ENCODE assay signal across 18 cellular contexts in the genomic region with DNA sequence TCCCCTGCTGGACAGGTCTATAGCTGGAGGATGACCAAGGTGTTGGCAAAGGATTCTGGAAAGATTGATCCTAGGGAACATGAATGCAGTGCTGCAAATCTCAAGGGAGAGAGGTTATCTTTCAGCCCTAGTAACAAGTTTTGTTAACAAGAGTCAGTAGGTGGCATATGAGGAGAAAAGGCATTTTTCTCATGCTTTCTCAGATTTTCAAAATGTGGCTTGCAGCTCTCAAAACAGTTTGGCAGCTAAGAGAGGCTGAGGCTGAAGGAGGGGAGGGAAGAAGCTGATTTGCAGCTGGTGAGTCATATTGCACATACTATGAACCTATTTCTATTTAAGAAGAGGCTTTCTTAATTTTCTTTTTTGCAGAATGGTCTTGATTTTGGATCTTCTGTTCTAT.
DNase-seq lines count a peak whose midpoint lies in the region; ATAC-seq and TF ChIP-seq lines count a peak whose summit lies in the region.
"Had no signal": no experiment of that assay in that cellular context is flagged by ENCODE, and none has a peak within 500 bp of the region (broad histone marks: within the 10 kb centered on the region; RNA-seq: fewer than 3 reads in every experiment).

No MANE protein-coding gene starts in this region.

- no peaks in the 10 kb centered on the region for H3K36me3 Mint-ChIP-seq in activated naive CD8-positive, alpha-beta T cell treated with anti-CD3 and anti-CD28 coated beads for 36 hours
- H3K36me3 Mint-ChIP-seq: activated naive CD8-positive, alpha-beta T cell treated with anti-CD3 and anti-CD28 coated beads, Interleukin-2, amount 10 ng/mL, durations not matched to agents 7 days and 5 days had no signal

- TF ChIP-seq CTCF in AG09309 (IDR thresholded peaks at IDR 0.05; ENCODE audit: control insufficient read depth, insufficient read depth, low read depth, low read length, missing control alignments) (no peak), cardiac fibroblast (IDR thresholded peaks at IDR 0.05; ENCODE audit: low read depth, low read length) (no peak)

- peaks cover 42% of the 10 kb centered on the region for H3K27me3 Mint-ChIP-seq in activated naive CD8-positive, alpha-beta T cell treated with anti-CD3 and anti-CD28 coated beads for 36 hours
- peaks cover 77% of the 10 kb centered on the region for H3K27me3 Mint-ChIP-seq in stimulated activated naive CD8-positive, alpha-beta T cell treated with anti-CD3 and anti-CD28 coated beads, Interleukin-15, amount 100 ng/mL, for 72 hours

- peak; percentile 37 for DNase-seq in AG09309 (ENCODE audit: low read depth)
- DNase-seq in LHCN-M2 (ENCODE audit: low read depth), result peak; percentile 64
- peak; percentile 61 to 84 for DNase-seq in cardiac fibroblast (ENCODE audit: low read depth in 2 of 2)
- peak; percentile 37 for DNase-seq in myocyte (ENCODE audit: low read depth)
- DNase-seq in NCI-H1092 (lab: John Stamatoyannopoulos, UW), result no peak
- no peak for DNase-seq in DMS53 treated with DMSO at 0.1 percent for 48 hours (lab: John Stamatoyannopoulos, UW; ENCODE audit: unreplicated experiment)
- DNase-seq in activated naive CD8-positive, alpha-beta T cell treated with anti-CD3 and anti-CD28 coated beads for 36 hours, result no peak
- DNase-seq in stimulated activated naive CD8-positive, alpha-beta T cell treated with anti-CD3 and anti-CD28 coated beads, Interleukin-15, amount 100 ng/mL, for 72 hours, result no peak
- DNase-seq: activated CD4-positive, CD25-positive, alpha-beta regulatory T cell treated with anti-CD3 and anti-CD28 coated beads, Interleukin-2, amount 50 U/mL, for 72 hours; activated naive CD8-positive, alpha-beta T cell treated with anti-CD3 and anti-CD28 coated beads, Interleukin-2, amount 10 ng/mL, durations not matched to agents 7 days and 5 days; activated T-cell treated with anti-CD3 and anti-CD28 coated beads, Interleukin-2, amount 50 U/mL, for 1 hour; dorsolateral prefrontal cortex; gastrocnemius medialis; GOT3; NCI-H1436 treated with DMSO at 0.1 percent for 48 hours; PC-9; T-helper 1 cell had no signal

- H3K9me3 Mint-ChIP-seq in activated naive CD8-positive, alpha-beta T cell treated with anti-CD3 and anti-CD28 coated beads for 36 hours, result no peaks in the 10 kb centered on the region
- no peaks in the 10 kb centered on the region for H3K9me3 Mint-ChIP-seq in stimulated activated naive CD8-positive, alpha-beta T cell treated with anti-CD3 and anti-CD28 coated beads, Interleukin-15, amount 100 ng/mL, for 72 hours
- H3K9me3 Mint-ChIP-seq: activated naive CD8-positive, alpha-beta T cell treated with anti-CD3 and anti-CD28 coated beads, Interleukin-2, amount 10 ng/mL, durations not matched to agents 7 days and 5 days had no signal

- no peak overlapping the region for H3K27ac Mint-ChIP-seq in activated naive CD8-positive, alpha-beta T cell treated with anti-CD3 and anti-CD28 coated beads for 36 hours
- no peak overlapping the region for H3K27ac Mint-ChIP-seq in stimulated activated naive CD8-positive, alpha-beta T cell treated with anti-CD3 and anti-CD28 coated beads, Interleukin-15, amount 100 ng/mL, for 72 hours
- H3K27ac Mint-ChIP-seq: activated naive CD8-positive, alpha-beta T cell treated with anti-CD3 and anti-CD28 coated beads, Interleukin-2, amount 10 ng/mL, durations not matched to agents 7 days and 5 days had no signal

- no peak for ATAC-seq in stimulated activated naive CD8-positive, alpha-beta T cell treated with anti-CD3 and anti-CD28 coated beads, Interleukin-15, amount 100 ng/mL, for 72 hours
- ATAC-seq: gastrocnemius medialis, K562 had no signal

- no peak overlapping the region for H3K4me3 ChIP-seq in AG09309 (ENCODE audit: control insufficient read depth, low read depth, low read length)
- no peak overlapping the region for H3K4me3 ChIP-seq in cardiac fibroblast (replicated peaks in 1 of 2; ENCODE audit: low read depth in 2 of 2, low read length in 2 of 2)
- H3K4me3 ChIP-seq: dorsolateral prefrontal cortex, gastrocnemius medialis, K562, PC-9 had no signal

- H3K4me3 Mint-ChIP-seq in activated naive CD8-positive, alpha-beta T cell treated with anti-CD3 and anti-CD28 coated beads for 36 hours, result no peak overlapping the region
- H3K4me3 Mint-ChIP-seq in stimulated activated naive CD8-positive, alpha-beta T cell treated with anti-CD3 and anti-CD28 coated beads, Interleukin-15, amount 100 ng/mL, for 72 hours, result no peak overlapping the region
- H3K4me3 Mint-ChIP-seq: activated naive CD8-positive, alpha-beta T cell treated with anti-CD3 and anti-CD28 coated beads, Interleukin-2, amount 10 ng/mL, durations not matched to agents 7 days and 5 days had no signal

- H3K4me1 Mint-ChIP-seq in activated naive CD8-positive, alpha-beta T cell treated with anti-CD3 and anti-CD28 coated beads for 36 hours, result peaks cover 3% of the 10 kb centered on the region
- peaks cover 10% of the 10 kb centered on the region for H3K4me1 Mint-ChIP-seq in stimulated activated naive CD8-positive, alpha-beta T cell treated with anti-CD3 and anti-CD28 coated beads, Interleukin-15, amount 100 ng/mL, for 72 hours

Comparison
In these comparisons a context has a peak if more than half of its experiments do, and no peak if none do; other contexts are left out.
1. DNase-seq: peak in AG09309 (single experiment), LHCN-M2 (single experiment), cardiac fibroblast (2 of 2) and myocyte (single experiment); none in NCI-H1092 (single experiment), DMS53 treated with DMSO at 0.1 percent for 48 hours (single experiment), activated naive CD8-positive, alpha-beta T cell treated with anti-CD3 and anti-CD28 coated beads for 36 hours (single experiment) and stimulated activated naive CD8-positive, alpha-beta T cell treated with anti-CD3 and anti-CD28 coated beads, Interleukin-15, amount 100 ng/mL, for 72 hours (0 of 2).